Comparison of ENCODE assay signal across 1 cellular context in genomic region chr6:33391278-33392167, GRCh38.
TF ChIP-seq lines count a peak whose summit lies in the region.

A gene with protein sequence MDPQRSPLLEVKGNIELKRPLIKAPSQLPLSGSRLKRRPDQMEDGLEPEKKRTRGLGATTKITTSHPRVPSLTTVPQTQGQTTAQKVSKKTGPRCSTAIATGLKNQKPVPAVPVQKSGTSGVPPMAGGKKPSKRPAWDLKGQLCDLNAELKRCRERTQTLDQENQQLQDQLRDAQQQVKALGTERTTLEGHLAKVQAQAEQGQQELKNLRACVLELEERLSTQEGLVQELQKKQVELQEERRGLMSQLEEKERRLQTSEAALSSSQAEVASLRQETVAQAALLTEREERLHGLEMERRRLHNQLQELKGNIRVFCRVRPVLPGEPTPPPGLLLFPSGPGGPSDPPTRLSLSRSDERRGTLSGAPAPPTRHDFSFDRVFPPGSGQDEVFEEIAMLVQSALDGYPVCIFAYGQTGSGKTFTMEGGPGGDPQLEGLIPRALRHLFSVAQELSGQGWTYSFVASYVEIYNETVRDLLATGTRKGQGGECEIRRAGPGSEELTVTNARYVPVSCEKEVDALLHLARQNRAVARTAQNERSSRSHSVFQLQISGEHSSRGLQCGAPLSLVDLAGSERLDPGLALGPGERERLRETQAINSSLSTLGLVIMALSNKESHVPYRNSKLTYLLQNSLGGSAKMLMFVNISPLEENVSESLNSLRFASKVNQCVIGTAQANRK (plus strand): TSS chr6:33391823. CDS start chr6:33391986, 163 bp downstream.

TF ChIP-seq in K562, 482 proteins besides CTCF, POLR2A, EP300 and RAD21 (continued from another document and continues in another):
- TF ChIP-seq TAF1 (IDR thresholded peaks at IDR 0.05; ENCODE audit: control insufficient read depth, extremely low read depth, insufficient read depth, low read length, severe bottlenecking) (peak; percentile 46), RNF219 (CRISPR knock-in tag; IDR thresholded peaks at IDR 0.05) (no peak), CCAR2 (IDR thresholded peaks at IDR 0.05; ENCODE audit: low read depth, low read length) (no peak), SMARCB1 (IDR thresholded peaks at IDR 0.05; ENCODE audit: insufficient read length, low read depth) (no peak), HDAC6 (IDR thresholded peaks at IDR 0.05; ENCODE audit: low read depth, low read length) (no peak), CCNT2 (IDR thresholded peaks at IDR 0.05; ENCODE audit: borderline replicate concordance, extremely low read depth, insufficient read length, low read depth, low read length) (peak; percentile 81), ETS2 (tag; IDR thresholded peaks at IDR 0.05; ENCODE audit: borderline replicate concordance, poor library complexity, severe bottlenecking) (no peak), ZNF263 (CRISPR knock-in tag; IDR thresholded peaks at IDR 0.05; ENCODE audit: borderline replicate concordance) (peak; percentile 57; the same call in 1 of the 2 replicates), BRF1 (IDR thresholded peaks at IDR 0.05; ENCODE audit: borderline replicate concordance, extremely low read depth, insufficient read length) (no peak), RREB1 (CRISPR knock-in tag; IDR thresholded peaks at IDR 0.05) (0 out of 2 replicates have a peak, but pooled peaks have one; percentile 23), POLR2H (tag; IDR thresholded peaks at IDR 0.05; ENCODE audit: low read depth) (0 out of 2 replicates have a peak, but pooled peaks have one; percentile 54), MBD2 (IDR thresholded peaks at IDR 0.05; ENCODE audit: borderline replicate concordance, low read depth) (no peak; the same call in none of the 2 replicates), CREM (IDR thresholded peaks at IDR 0.05; ENCODE audit: low read depth) (peak; percentile 98), NFYB (IDR thresholded peaks at IDR 0.05; ENCODE audit: extremely low read depth, insufficient read length) (peak; percentile 89), SRSF3 (IDR thresholded peaks at IDR 0.05; ENCODE audit: insufficient read depth, low read length) (0 out of 2 replicates have a peak, but pooled peaks have one; percentile 52), ELF4 (CRISPR knock-in tag; IDR thresholded peaks at IDR 0.05) (peak; percentile 49), BCL6 (CRISPR knock-in tag; IDR thresholded peaks at IDR 0.05) (no peak), ZNF134 (CRISPR knock-in tag; conservative IDR thresholded peaks at IDR 0.05) (no peak), E2F4 (CRISPR knock-in tag; IDR thresholded peaks at IDR 0.05; ENCODE audit: low read depth) (peak; percentile 98), ZNF174 (CRISPR knock-in tag; IDR thresholded peaks at IDR 0.05) (no peak), HOXB6 (CRISPR knock-in tag; IDR thresholded peaks at IDR 0.05; ENCODE audit: borderline replicate concordance) (no peak), HNRNPK (IDR thresholded peaks at IDR 0.05; ENCODE audit: low read depth, low read length, poor library complexity, severe bottlenecking) (no peak), SFPQ (IDR thresholded peaks at IDR 0.05; ENCODE audit: low read depth, low read length) (no peak), FOXJ3 (CRISPR knock-in tag; IDR thresholded peaks at IDR 0.05) (no peak), IFI16 (CRISPR knock-in tag; IDR thresholded peaks at IDR 0.05) (no peak), BACH1 (tag; IDR thresholded peaks at IDR 0.05) (no peak; the same call in 1 of the 2 replicates), PHB2 (IDR thresholded peaks at IDR 0.05; ENCODE audit: low read depth) (no peak), ASH1L (IDR thresholded peaks at IDR 0.05; ENCODE audit: borderline replicate concordance, low read depth, partially characterized antibody) (peak; percentile 75), RBM22 (IDR thresholded peaks at IDR 0.05; ENCODE audit: low read depth, low read length, poor library complexity, severe bottlenecking) (no peak), E2F3 (CRISPR knock-in tag; IDR thresholded peaks at IDR 0.05) (peak; percentile 91), ZNF384 (IDR thresholded peaks at IDR 0.05; ENCODE audit: low read depth, low read length) (peak; percentile 2; the same call in 1 of the 2 replicates), NR2C1 (IDR thresholded peaks at IDR 0.05) (no peak), NR2C1 (tag; IDR thresholded peaks at IDR 0.05) (no peak), CBFA2T2 (conservative IDR thresholded peaks at IDR 0.05) (no peak), ZBTB33 (CRISPR knock-in tag; IDR thresholded peaks at IDR 0.05) (peak; percentile 88), ZSCAN32 (CRISPR knock-in tag; IDR thresholded peaks at IDR 0.05) (no peak), TEAD1 (CRISPR knock-in tag; IDR thresholded peaks at IDR 0.05) (peak; percentile 7 to 90; a peak in 2 of 4 replicates)
- TF ChIP-seq, protein P1, sequence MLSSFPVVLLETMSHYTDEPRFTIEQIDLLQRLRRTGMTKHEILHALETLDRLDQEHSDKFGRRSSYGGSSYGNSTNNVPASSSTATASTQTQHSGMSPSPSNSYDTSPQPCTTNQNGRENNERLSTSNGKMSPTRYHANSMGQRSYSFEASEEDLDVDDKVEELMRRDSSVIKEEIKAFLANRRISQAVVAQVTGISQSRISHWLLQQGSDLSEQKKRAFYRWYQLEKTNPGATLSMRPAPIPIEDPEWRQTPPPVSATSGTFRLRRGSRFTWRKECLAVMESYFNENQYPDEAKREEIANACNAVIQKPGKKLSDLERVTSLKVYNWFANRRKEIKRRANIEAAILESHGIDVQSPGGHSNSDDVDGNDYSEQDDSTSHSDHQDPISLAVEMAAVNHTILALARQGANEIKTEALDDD (IDR thresholded peaks at IDR 0.05), result no peak
- TF ChIP-seq, protein P2, sequence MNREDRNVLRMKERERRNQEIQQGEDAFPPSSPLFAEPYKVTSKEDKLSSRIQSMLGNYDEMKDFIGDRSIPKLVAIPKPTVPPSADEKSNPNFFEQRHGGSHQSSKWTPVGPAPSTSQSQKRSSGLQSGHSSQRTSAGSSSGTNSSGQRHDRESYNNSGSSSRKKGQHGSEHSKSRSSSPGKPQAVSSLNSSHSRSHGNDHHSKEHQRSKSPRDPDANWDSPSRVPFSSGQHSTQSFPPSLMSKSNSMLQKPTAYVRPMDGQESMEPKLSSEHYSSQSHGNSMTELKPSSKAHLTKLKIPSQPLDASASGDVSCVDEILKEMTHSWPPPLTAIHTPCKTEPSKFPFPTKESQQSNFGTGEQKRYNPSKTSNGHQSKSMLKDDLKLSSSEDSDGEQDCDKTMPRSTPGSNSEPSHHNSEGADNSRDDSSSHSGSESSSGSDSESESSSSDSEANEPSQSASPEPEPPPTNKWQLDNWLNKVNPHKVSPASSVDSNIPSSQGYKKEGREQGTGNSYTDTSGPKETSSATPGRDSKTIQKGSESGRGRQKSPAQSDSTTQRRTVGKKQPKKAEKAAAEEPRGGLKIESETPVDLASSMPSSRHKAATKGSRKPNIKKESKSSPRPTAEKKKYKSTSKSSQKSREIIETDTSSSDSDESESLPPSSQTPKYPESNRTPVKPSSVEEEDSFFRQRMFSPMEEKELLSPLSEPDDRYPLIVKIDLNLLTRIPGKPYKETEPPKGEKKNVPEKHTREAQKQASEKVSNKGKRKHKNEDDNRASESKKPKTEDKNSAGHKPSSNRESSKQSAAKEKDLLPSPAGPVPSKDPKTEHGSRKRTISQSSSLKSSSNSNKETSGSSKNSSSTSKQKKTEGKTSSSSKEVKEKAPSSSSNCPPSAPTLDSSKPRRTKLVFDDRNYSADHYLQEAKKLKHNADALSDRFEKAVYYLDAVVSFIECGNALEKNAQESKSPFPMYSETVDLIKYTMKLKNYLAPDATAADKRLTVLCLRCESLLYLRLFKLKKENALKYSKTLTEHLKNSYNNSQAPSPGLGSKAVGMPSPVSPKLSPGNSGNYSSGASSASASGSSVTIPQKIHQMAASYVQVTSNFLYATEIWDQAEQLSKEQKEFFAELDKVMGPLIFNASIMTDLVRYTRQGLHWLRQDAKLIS (CRISPR knock-in tag; IDR thresholded peaks at IDR 0.05), result peak; percentile 96
- TF ChIP-seq, protein P3, sequence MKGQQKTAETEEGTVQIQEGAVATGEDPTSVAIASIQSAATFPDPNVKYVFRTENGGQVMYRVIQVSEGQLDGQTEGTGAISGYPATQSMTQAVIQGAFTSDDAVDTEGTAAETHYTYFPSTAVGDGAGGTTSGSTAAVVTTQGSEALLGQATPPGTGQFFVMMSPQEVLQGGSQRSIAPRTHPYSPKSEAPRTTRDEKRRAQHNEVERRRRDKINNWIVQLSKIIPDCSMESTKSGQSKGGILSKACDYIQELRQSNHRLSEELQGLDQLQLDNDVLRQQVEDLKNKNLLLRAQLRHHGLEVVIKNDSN (CRISPR knock-in tag; IDR thresholded peaks at IDR 0.05), result peak; percentile 83
